ENCODE assay signal across 9 cellular contexts in the genomic region with DNA sequence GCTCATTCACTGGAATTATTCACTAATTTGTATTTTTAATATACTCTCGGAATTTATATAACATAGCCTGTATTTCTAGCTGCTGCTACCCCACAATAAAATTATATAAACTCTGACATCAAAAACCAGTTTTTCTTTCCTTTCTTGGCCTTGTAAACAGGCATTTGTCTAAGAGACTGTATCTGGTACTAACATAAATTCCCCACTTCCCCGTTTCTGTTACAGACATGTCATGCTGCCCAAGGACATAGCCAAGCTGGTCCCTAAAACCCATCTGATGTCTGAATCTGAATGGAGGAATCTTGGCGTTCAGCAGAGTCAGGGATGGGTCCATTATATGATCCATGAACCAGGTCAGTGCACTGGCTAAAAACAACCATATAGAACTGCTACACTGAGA. TPM values are rescaled to one million over a fixed set of nuclear protein-coding genes. Genes with fewer than 3 reads are reported as not detected.
"Had no signal": no experiment of that assay in that cellular context is flagged by ENCODE, and none has a peak within 500 bp of the region (broad histone marks: within the 10 kb centered on the region; RNA-seq: fewer than 3 reads in every experiment).

No MANE protein-coding gene starts in this region.

RNA-seq across cellular contexts. Expression of a gene that starts 15.6 kb away (rescaled TPM):
- total RNA-seq: esophagus squamous epithelium, glomerular endothelial cell, kidney, omental fat pad, prostate gland, right cardiac atrium, subcutaneous adipose tissue had no signal
- polyA plus RNA-seq: endothelial cell of umbilical vein; naive thymus-derived CD8-positive, alpha-beta T cell; right cardiac atrium had no signal
